Comparison of ENCODE assay signal across 8 cellular contexts in genomic region chr17:18185391-18185790, GRCh38. TPM values are rescaled to one million over a fixed set of nuclear protein-coding genes. Genes with fewer than 3 reads are reported as not detected.
DNase-seq lines count a peak whose midpoint lies in the region; ATAC-seq and TF ChIP-seq lines count a peak whose summit lies in the region.

No MANE protein-coding gene starts in this region.

- H3K27ac Mint-ChIP-seq in endothelial cell (ENCODE audit: unreplicated experiment): peak overlapping the region; percentile 90

- H3K4me1 ChIP-seq in DOHH2 (ENCODE audit: control insufficient read depth, low read length): peaks cover 50% of the 10 kb centered on the region
- peaks cover 50% of the 10 kb centered on the region for H3K4me1 ChIP-seq in PC-3 (ENCODE audit: insufficient read depth, low read length)
- H3K4me1 ChIP-seq in osteoblast (ENCODE audit: insufficient read depth, low read length): peaks cover 68% of the 10 kb centered on the region

- H3K4me1 Mint-ChIP-seq in endothelial cell (ENCODE audit: unreplicated experiment): peaks cover 50% of the 10 kb centered on the region

- H3K4me3 ChIP-seq in DOHH2 (ENCODE audit: low read length) (peak overlapping the region; percentile 92), PC-3 (ENCODE audit: low read length) (peak overlapping the region; percentile 95), osteoblast (ENCODE audit: insufficient read depth, low read length) (peak overlapping the region; percentile 91), lower leg skin (ENCODE audit: low read depth, poor library complexity, severe bottlenecking) (no peak overlapping the region)

- H3K27me3 Mint-ChIP-seq in endothelial cell (ENCODE audit: unreplicated experiment): peaks cover 8% of the 10 kb centered on the region

- BruUV-seq in PC-3 (replicated peaks; lab: Mats Ljungman, UMichigan): TSS peak; percentile 32

- no peaks in the 10 kb centered on the region for H3K9me2 ChIP-seq in DOHH2 (replicated peaks; ENCODE audit: control insufficient read depth, low read length)
- no peaks in the 10 kb centered on the region for H3K9me2 ChIP-seq in PC-3 (replicated peaks; ENCODE audit: low read length)

- H4K20me1 ChIP-seq in DOHH2 (ENCODE audit: control insufficient read depth, insufficient read depth, low read depth, low read length): peaks cover 38% of the 10 kb centered on the region
- H4K20me1 ChIP-seq in PC-3 (ENCODE audit: low read length): peaks cover 55% of the 10 kb centered on the region
- peaks cover 61% of the 10 kb centered on the region for H4K20me1 ChIP-seq in osteoblast (ENCODE audit: insufficient read depth, low read length)

- H3K27me3 ChIP-seq in DOHH2 (ENCODE audit: control insufficient read depth, low read length): no peaks in the 10 kb centered on the region
- no peaks in the 10 kb centered on the region for H3K27me3 ChIP-seq in PC-3 (ENCODE audit: low read length)
- H3K27me3 ChIP-seq in osteoblast (ENCODE audit: insufficient read depth, low read length): no peaks in the 10 kb centered on the region

- H3K9me3 Mint-ChIP-seq in endothelial cell (ENCODE audit: unreplicated experiment): no peaks in the 10 kb centered on the region

- peaks cover 67% of the 10 kb centered on the region for H3K79me2 ChIP-seq in DOHH2 (ENCODE audit: control insufficient read depth, low read length)
- peaks cover 70% of the 10 kb centered on the region for H3K79me2 ChIP-seq in PC-3 (ENCODE audit: low read length)
- H3K79me2 ChIP-seq in osteoblast (ENCODE audit: insufficient read depth, low read length): peaks cover 67% of the 10 kb centered on the region

- H3K27ac ChIP-seq in DOHH2 (ENCODE audit: low read depth, low read length) (no peak overlapping the region), PC-3 (ENCODE audit: low read length) (no peak overlapping the region), osteoblast (ENCODE audit: low read depth, low read length) (peak overlapping the region; percentile 87), RWPE1 (no peak overlapping the region)

- TF ChIP-seq POLR2A in lower leg skin (IDR thresholded peaks at IDR 0.05): no peak

- peak overlapping the region; percentile 95 for H3K9ac ChIP-seq in PC-3 (ENCODE audit: low read length)

- peak overlapping the region; percentile 93 for H3K4me2 ChIP-seq in DOHH2 (ENCODE audit: low read length)
- H3K4me2 ChIP-seq in PC-3 (ENCODE audit: low read length): peak overlapping the region; percentile 94
- peak overlapping the region; percentile 99 for H3K4me2 ChIP-seq in osteoblast (ENCODE audit: insufficient read depth, low read length)

- intact Hi-C loops in PC-3 (cut with micrococcal nuclease) (no loop called here), lower leg skin (cut with DNase I; ENCODE audit: low total_unique reads) (no loop called here), posterior cingulate gyrus (cut with DNase I) (no loop called here)

- TF ChIP-seq CTCF in DOHH2 (IDR thresholded peaks at IDR 0.05; ENCODE audit: low read depth, low read length, poor library complexity, severe bottlenecking): no peak
- TF ChIP-seq CTCF in PC-3 (conservative IDR thresholded peaks at IDR 0.05; ENCODE audit: low read depth, low read length): no peak
- TF ChIP-seq CTCF in endothelial cell (IDR thresholded peaks at IDR 0.05; ENCODE audit: unreplicated experiment): no peak
- no peak for TF ChIP-seq CTCF in osteoblast (IDR thresholded peaks at IDR 0.05; ENCODE audit: extremely low read depth, low read depth, low read length)
- no peak for TF ChIP-seq CTCF in lower leg skin (IDR thresholded peaks at IDR 0.05)
- TF ChIP-seq CTCF in RWPE1 (conservative IDR thresholded peaks at IDR 0.05; ENCODE audit: low read depth): no peak

- WGBS in lower leg skin, 2 donors: 13 to 20% methylated on average over 3 of the region's 3 CpGs

- H3F3A ChIP-seq in DOHH2 (ENCODE audit: control insufficient read depth, insufficient read depth) (no peaks in the 10 kb centered on the region), PC-3 (ENCODE audit: low read length, unreplicated experiment) (no peaks in the 10 kb centered on the region)

- peaks cover 60% of the 10 kb centered on the region for H3K36me3 ChIP-seq in DOHH2 (ENCODE audit: control insufficient read depth, low read length)
- peaks cover 16% of the 10 kb centered on the region; the same call in 1 of the 2 replicates for H3K36me3 ChIP-seq in PC-3 (ENCODE audit: low read depth, low read length)
- H3K36me3 ChIP-seq in osteoblast (ENCODE audit: insufficient read depth, low read length): peaks cover 6% of the 10 kb centered on the region

- peaks cover 8% of the 10 kb centered on the region for H3K36me3 Mint-ChIP-seq in endothelial cell (ENCODE audit: low read depth, unreplicated experiment)

- DNase-seq in PC-3 (peak; percentile 38), endothelial cell (ENCODE audit: low spot score) (no peak), osteoblast (ENCODE audit: insufficient read length, low spot score, missing footprints) (peak; percentile 86), lower leg skin (ENCODE audit: low spot score in 2 of 2) (no peak), RWPE1 (ENCODE audit: low spot score) (no peak), KG1 (lab: John Stamatoyannopoulos, UW) (no peak), posterior cingulate gyrus (no peak)

- H2AFZ ChIP-seq in PC-3 (ENCODE audit: low read length) (no peak overlapping the region), osteoblast (ENCODE audit: low read length) (no peak overlapping the region)

- CTCF ChIA-PET in PC-3 (lab: Charles Lee) (no interaction called here), RWPE1 (lab: Yijun Ruan, JAX) (interaction anchor here (0.6 to 1.3 kb wide), 2 partner anchors 43 to 425 kb away, joined by 3 to 5 read pairs; no protein-coding TSS in a partner anchor)

- H3K9me3 ChIP-seq in DOHH2 (ENCODE audit: control insufficient read depth, insufficient read depth, low read length): no peaks in the 10 kb centered on the region
- H3K9me3 ChIP-seq in PC-3 (ENCODE audit: low read length): no peaks in the 10 kb centered on the region
- no peaks in the 10 kb centered on the region for H3K9me3 ChIP-seq in osteoblast (ENCODE audit: low read depth, low read length)

- POLR2A ChIA-PET in PC-3 (lab: Charles Lee; ENCODE audit: unreplicated experiment) (interaction anchor here (0.7 kb wide), 1 partner anchor 1144 kb away, joined by 4 read pairs; no protein-coding TSS in a partner anchor), RWPE1 (lab: Yijun Ruan, JAX; ENCODE audit: low non-redundant PET) (no interaction called here)

- peak overlapping the region; percentile 92 for H3K4me3 Mint-ChIP-seq in endothelial cell (ENCODE audit: unreplicated experiment)

- no peak for ATAC-seq in PC-3

RNA-seq across cellular contexts. Expression of gene ALKBH5, which starts 1.8 kb away (rescaled TPM):
- total RNA-seq in PC-3 (2014; rRNA removed) (207 and 227 TPM in 2 replicates), endothelial cell (ENCODE audit: unreplicated experiment) (55.3 TPM), osteoblast (103 and 125 TPM in 2 replicates), lower leg skin (10 to 100 TPM; 56.0 to 87.2 (median 76.4) TPM)

RNA-seq across cellular contexts. Expression of gene LLGL1, which starts 40.0 kb away (rescaled TPM):
- 47.4 and 60.6 TPM in 2 replicates for total RNA-seq in PC-3 (2014; rRNA removed)
- total RNA-seq in endothelial cell (ENCODE audit: unreplicated experiment): 57.2 TPM
- total RNA-seq in osteoblast: 41.0 and 50.3 TPM in 2 replicates
- total RNA-seq in lower leg skin: 10 to 100 TPM; 24.5 to 32.7 (median 29.3) TPM

Comparison
In these comparisons a context has a peak if more than half of its experiments do, and no peak if none do; other contexts are left out.
1. DNase-seq: peak in PC-3 (single experiment) and osteoblast (single experiment); none in endothelial cell (single experiment), lower leg skin (0 of 2), RWPE1 (single experiment), KG1 (single experiment) and posterior cingulate gyrus (0 of 10).
2. Peak in every context shown above with its lines, with median percentiles within 50 percentile points of each other: H3K4me2 ChIP-seq.